In the genomic region with DNA sequence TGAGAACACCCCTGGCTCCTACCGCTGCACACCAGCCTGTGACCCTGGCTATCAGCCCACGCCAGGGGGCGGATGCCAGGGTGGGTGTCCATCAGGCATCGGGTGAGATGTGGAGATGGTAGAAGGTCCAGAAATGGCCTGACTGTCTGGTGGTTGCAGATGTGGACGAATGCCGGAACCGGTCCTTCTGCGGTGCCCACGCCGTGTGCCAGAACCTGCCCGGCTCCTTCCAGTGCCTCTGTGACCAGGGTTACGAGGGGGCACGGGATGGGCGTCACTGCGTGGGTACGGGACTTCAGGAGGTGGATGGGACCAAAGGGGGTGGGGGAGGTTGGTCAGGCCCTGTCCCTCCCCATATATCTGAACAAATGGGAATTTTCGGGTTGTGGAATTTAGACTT, we compare ENCODE assay signal across 24 cellular contexts.
"Had no signal": no experiment of that assay in that cellular context is flagged by ENCODE, and none has a peak within 500 bp of the region (broad histone marks: within the 10 kb centered on the region; RNA-seq: fewer than 3 reads in every experiment).

No MANE protein-coding gene starts in this region.

- H3K4me1 ChIP-seq: ascending aorta, gastrocnemius medialis, right lobe of liver had no signal

- H3K4me3 ChIP-seq: ascending aorta, cardiac muscle cell, gastrocnemius medialis, right lobe of liver, stomach, thyroid gland, upper lobe of left lung, vagina had no signal

- H3K27ac ChIP-seq: ascending aorta, cardiac muscle cell, gastrocnemius medialis, neutrophil, right lobe of liver, thyroid gland, upper lobe of left lung, vagina had no signal

- H3K36me3 ChIP-seq: gastrocnemius medialis, neutrophil, right lobe of liver had no signal

- DNase-seq: activated B cell treated with CpG ODN at 0.5 μM for 24 hours; activated CD4-positive, alpha-beta T cell treated with anti-CD3 and anti-CD28 coated beads, Interleukin-2, amount 50 U/mL, for 4 hours; activated effector memory CD4-positive, alpha-beta T cell treated with anti-CD3 and anti-CD28 coated beads, Interleukin-2, amount 50 U/mL, for 16 hours; cortex of kidney; effector memory CD8-positive, alpha-beta T cell; erythroblast; gastrocnemius medialis; glutamatergic neuron; islet precursor cell; mammary epithelial cell; right lobe of liver; stimulated activated CD4-positive, alpha-beta T cell treated with anti-CD3 and anti-CD28 coated beads, Interleukin-4, amount 100 ng/mL, for 1 hour; stomach; T-helper 1 cell; thyroid gland had no signal

- H3K27me3 ChIP-seq: ascending aorta, cardiac muscle cell, gastrocnemius medialis, right lobe of liver, thyroid gland, vagina had no signal

- H3K27me3 Mint-ChIP-seq: activated B cell treated with CpG ODN at 0.5 μM for 24 hours; effector memory CD8-positive, alpha-beta T cell had no signal

- H3K9me3 ChIP-seq: ascending aorta, gastrocnemius medialis, neutrophil, right lobe of liver, stomach, thyroid gland, upper lobe of left lung, vagina had no signal

- ATAC-seq: activated naive CD4-positive, alpha-beta T cell treated with anti-CD3 and anti-CD28 coated beads, Interleukin-2, amount 50 U/mL, for 72 hours; effector memory CD8-positive, alpha-beta T cell; gastrocnemius medialis; right lobe of liver had no signal

- H3K9me3 Mint-ChIP-seq: activated B cell treated with CpG ODN at 0.5 μM for 24 hours; activated naive CD4-positive, alpha-beta T cell treated with anti-CD3 and anti-CD28 coated beads, Interleukin-2, amount 50 U/mL, for 72 hours; effector memory CD8-positive, alpha-beta T cell; nephron; T-helper 2 cell treated with Interferon-gamma antibody and Interleukin-4, amounts not matched to agents 5 μg/mL and 100 μg/mL, for 36 hours had no signal

- H3K4me3 Mint-ChIP-seq: activated B cell treated with CpG ODN at 0.5 μM for 24 hours; brain; effector memory CD8-positive, alpha-beta T cell; nephron; T-helper 2 cell treated with Interferon-gamma antibody and Interleukin-4, amounts not matched to agents 5 μg/mL and 100 μg/mL, for 36 hours had no signal

- H3K27ac Mint-ChIP-seq: activated B cell treated with CpG ODN at 0.5 μM for 24 hours; brain; effector memory CD8-positive, alpha-beta T cell; nephron; T-helper 2 cell treated with Interferon-gamma antibody and Interleukin-4, amounts not matched to agents 5 μg/mL and 100 μg/mL, for 36 hours had no signal
